9 cellular contexts compared by ENCODE assay signal in the genomic region with DNA sequence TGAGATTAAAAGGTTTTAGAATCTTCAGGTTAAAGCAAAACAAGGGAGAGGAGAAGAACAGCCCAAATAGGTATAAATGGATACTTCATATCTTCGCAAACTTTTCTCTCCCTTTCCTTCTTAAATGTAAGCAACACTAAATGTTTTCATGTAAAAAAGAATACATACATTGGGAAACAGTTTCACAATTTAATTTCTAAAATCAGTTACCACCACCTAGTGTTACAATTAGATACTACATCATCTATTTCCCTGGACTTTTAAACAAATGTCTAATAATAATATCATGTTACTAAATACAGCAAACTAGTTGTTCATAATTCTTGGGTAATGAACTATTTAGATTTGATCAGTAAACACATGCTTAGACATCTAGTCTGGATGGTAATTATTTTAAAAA. TPM values are rescaled to one million over a fixed set of nuclear protein-coding genes. Genes with fewer than 3 reads are reported as not detected.
DNase-seq lines count a peak whose midpoint lies in the region; ATAC-seq, FAIRE-seq and TF ChIP-seq lines count a peak whose summit lies in the region.
"Had no signal": no experiment of that assay in that cellular context is flagged by ENCODE, and none has a peak within 500 bp of the region (broad histone marks: within the 10 kb centered on the region; RNA-seq: fewer than 3 reads in every experiment).

No MANE protein-coding gene starts in this region.

- H3K4me3 Mint-ChIP-seq in T-helper 17 cell: no peak overlapping the region

- no peaks in the 10 kb centered on the region for H3K9me3 ChIP-seq in kidney (ENCODE audit: control insufficient read depth in 1 of 2, low read length in 2 of 2)
- H3K9me3 ChIP-seq in T-helper 17 cell (ENCODE audit: control insufficient read depth, low read length, poor library complexity, severe bottlenecking): no peaks in the 10 kb centered on the region

- peaks cover 20% of the 10 kb centered on the region for H3K36me3 Mint-ChIP-seq in T-helper 17 cell (ENCODE audit: low read depth)

- H3K27ac ChIP-seq in kidney (ENCODE audit: low read depth in 2 of 2, low read length in 2 of 2): no peak overlapping the region

- peaks cover 16% of the 10 kb centered on the region for H3K4me1 Mint-ChIP-seq in T-helper 17 cell

- intact Hi-C loops in kidney (cut with DNase I): loop anchor here (10.0 kb wide), 1 partner anchor 390 kb away; no protein-coding TSS in a partner anchor

- H3K4me3 ChIP-seq in AG04449 (ENCODE audit: low read depth, low read length) (no peak overlapping the region), GM12864 (ENCODE audit: low read depth, low read length) (no peak overlapping the region), kidney (ENCODE audit: low read length in 2 of 2) (no peak overlapping the region)

- ATAC-seq in HG02623 (IDR thresholded peaks at IDR 0.05; ENCODE audit: unreplicated experiment): no peak
- ATAC-seq in T-helper 17 cell: no peak

- no peaks in the 10 kb centered on the region for H3K4me1 ChIP-seq in kidney (ENCODE audit: control insufficient read depth in 1 of 2, insufficient read depth in 1 of 2, low read depth in 1 of 2, low read length in 2 of 2)

- TF ChIP-seq CTCF in AG04449 (IDR thresholded peaks at IDR 0.05; ENCODE audit: insufficient read depth, low read length, missing control alignments): peak; percentile 11
- TF ChIP-seq CTCF in GM12864 (IDR thresholded peaks at IDR 0.05; ENCODE audit: low read depth, low read length, missing control alignments): peak; percentile 18
- TF ChIP-seq CTCF in kidney (IDR thresholded peaks at IDR 0.05; ENCODE audit: borderline replicate concordance, extremely low read depth, insufficient read depth): no peak

- H3K9ac ChIP-seq in kidney (ENCODE audit: low read length in 2 of 2): no peak overlapping the region

- FAIRE-seq in TTC549 (lab: Jason Lieb, UNC) (peak; percentile 87), kidney (lab: Jason Lieb, UNC) (peak; percentile 84)

- POLR2A ChIA-PET in AG04449 (lab: Yijun Ruan, JAX): no interaction called here

- no peaks in the 10 kb centered on the region for H3K27me3 Mint-ChIP-seq in T-helper 17 cell

- H3K36me3 ChIP-seq in kidney (ENCODE audit: control insufficient read depth in 1 of 2, insufficient read depth in 2 of 2, low read length in 2 of 2): peaks cover 5 to 8% of the 10 kb centered on the region in 2 donors

- no peak for DNase-seq in AG04449 (ENCODE audit: low read depth, low spot score)
- no peak for DNase-seq in GM12864 (ENCODE audit: low read depth)
- DNase-seq in kidney: no peak
- DNase-seq in ureter (ENCODE audit: low spot score): no peak
- DNase-seq in activated gamma-delta T cell treated with Interleukin-2 at 50 U/mL for 16 hours: no peak
- DNase-seq in T-helper 17 cell: no peak
- DNase-seq: anterior cingulate cortex had no signal

- CTCF ChIA-PET in AG04449 (lab: Yijun Ruan, JAX): interaction anchor here (1.0 to 2.2 kb wide), 2 partner anchors 16 to 105 kb away, joined by 3 to 11 read pairs; a partner anchor contains a TSS

- H3K27ac Mint-ChIP-seq in T-helper 17 cell: no peak overlapping the region

RNA-seq across cellular contexts. Expression of a gene that starts 35.8 kb away (rescaled TPM):
- 31.5 TPM for total RNA-seq in kidney
- 22.2 TPM for polyA plus RNA-seq in kidney (ENCODE audit: insufficient read depth, low read depth, low replicate concordance)
- total RNA-seq in ureter: 43.2 TPM
- total RNA-seq in T-helper 17 cell: 10 to 100 TPM; 22.2 to 34.1 TPM
